Comparison of ENCODE assay signal across 1 cellular context in genomic region chr2:55952415-55952814, GRCh38.
TF ChIP-seq lines count a peak whose summit lies in the region.

No MANE protein-coding gene starts in this region.

TF ChIP-seq in GM23338, 12 proteins besides CTCF, POLR2A, EP300 and RAD21 (continued from another document):
- TF ChIP-seq, protein P1, sequence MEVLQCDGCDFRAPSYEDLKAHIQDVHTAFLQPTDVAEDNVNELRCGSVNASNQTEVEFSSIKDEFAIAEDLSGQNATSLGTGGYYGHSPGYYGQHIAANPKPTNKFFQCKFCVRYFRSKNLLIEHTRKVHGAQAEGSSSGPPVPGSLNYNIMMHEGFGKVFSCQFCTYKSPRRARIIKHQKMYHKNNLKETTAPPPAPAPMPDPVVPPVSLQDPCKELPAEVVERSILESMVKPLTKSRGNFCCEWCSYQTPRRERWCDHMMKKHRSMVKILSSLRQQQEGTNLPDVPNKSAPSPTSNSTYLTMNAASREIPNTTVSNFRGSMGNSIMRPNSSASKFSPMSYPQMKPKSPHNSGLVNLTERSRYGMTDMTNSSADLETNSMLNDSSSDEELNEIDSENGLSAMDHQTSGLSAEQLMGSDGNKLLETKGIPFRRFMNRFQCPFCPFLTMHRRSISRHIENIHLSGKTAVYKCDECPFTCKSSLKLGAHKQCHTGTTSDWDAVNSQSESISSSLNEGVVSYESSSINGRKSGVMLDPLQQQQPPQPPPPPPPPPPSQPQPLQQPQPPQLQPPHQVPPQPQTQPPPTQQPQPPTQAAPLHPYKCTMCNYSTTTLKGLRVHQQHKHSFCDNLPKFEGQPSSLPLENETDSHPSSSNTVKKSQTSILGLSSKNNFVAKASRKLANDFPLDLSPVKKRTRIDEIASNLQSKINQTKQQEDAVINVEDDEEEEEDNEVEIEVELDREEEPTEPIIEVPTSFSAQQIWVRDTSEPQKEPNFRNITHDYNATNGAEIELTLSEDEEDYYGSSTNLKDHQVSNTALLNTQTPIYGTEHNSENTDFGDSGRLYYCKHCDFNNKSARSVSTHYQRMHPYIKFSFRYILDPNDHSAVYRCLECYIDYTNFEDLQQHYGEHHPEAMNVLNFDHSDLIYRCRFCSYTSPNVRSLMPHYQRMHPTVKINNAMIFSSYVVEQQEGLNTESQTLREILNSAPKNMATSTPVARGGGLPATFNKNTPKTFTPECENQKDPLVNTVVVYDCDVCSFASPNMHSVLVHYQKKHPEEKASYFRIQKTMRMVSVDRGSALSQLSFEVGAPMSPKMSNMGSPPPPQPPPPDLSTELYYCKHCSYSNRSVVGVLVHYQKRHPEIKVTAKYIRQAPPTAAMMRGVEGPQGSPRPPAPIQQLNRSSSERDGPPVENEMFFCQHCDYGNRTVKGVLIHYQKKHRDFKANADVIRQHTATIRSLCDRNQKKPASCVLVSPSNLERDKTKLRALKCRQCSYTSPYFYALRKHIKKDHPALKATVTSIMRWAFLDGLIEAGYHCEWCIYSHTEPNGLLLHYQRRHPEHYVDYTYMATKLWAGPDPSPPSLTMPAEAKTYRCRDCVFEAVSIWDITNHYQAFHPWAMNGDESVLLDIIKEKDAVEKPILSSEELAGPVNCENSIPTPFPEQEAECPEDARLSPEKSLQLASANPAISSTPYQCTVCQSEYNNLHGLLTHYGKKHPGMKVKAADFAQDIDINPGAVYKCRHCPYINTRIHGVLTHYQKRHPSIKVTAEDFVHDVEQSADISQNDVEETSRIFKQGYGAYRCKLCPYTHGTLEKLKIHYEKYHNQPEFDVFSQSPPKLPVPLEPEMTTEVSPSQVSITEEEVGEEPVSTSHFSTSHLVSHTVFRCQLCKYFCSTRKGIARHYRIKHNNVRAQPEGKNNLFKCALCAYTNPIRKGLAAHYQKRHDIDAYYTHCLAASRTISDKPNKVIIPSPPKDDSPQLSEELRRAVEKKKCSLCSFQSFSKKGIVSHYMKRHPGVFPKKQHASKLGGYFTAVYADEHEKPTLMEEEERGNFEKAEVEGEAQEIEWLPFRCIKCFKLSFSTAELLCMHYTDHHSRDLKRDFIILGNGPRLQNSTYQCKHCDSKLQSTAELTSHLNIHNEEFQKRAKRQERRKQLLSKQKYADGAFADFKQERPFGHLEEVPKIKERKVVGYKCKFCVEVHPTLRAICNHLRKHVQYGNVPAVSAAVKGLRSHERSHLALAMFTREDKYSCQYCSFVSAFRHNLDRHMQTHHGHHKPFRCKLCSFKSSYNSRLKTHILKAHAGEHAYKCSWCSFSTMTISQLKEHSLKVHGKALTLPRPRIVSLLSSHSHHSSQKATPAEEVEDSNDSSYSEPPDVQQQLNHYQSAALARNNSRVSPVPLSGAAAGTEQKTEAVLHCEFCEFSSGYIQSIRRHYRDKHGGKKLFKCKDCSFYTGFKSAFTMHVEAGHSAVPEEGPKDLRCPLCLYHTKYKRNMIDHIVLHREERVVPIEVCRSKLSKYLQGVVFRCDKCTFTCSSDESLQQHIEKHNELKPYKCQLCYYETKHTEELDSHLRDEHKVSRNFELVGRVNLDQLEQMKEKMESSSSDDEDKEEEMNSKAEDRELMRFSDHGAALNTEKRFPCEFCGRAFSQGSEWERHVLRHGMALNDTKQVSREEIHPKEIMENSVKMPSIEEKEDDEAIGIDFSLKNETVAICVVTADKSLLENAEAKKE (CRISPR knock-in tag; IDR thresholded peaks at IDR 0.05), result no peak
- TF ChIP-seq ZNF331 (CRISPR knock-in tag; IDR thresholded peaks at IDR 0.05; ENCODE audit: low read depth) (no peak), JUNB (IDR thresholded peaks at IDR 0.05; ENCODE audit: unreplicated experiment) (no peak), STAT1 (IDR thresholded peaks at IDR 0.05; ENCODE audit: unreplicated experiment) (no peak), REST (IDR thresholded peaks at IDR 0.05; ENCODE audit: unreplicated experiment) (no peak), ETS1 (IDR thresholded peaks at IDR 0.05) (no peak), POLR2AphosphoS5 (IDR thresholded peaks at IDR 0.05; ENCODE audit: low read depth) (no peak), NANOG (IDR thresholded peaks at IDR 0.05; ENCODE audit: borderline replicate concordance) (no peak), EZH2 (IDR thresholded peaks at IDR 0.05; ENCODE audit: low read depth, unreplicated experiment) (no peak), CREB1 (CRISPR knock-in tag; IDR thresholded peaks at IDR 0.05; ENCODE audit: low read depth) (no peak)
